28 cellular contexts compared by ENCODE assay signal in genomic region chr21:35981514-35982070, GRCh38.
DNase-seq lines count a peak whose midpoint lies in the region; ATAC-seq, FAIRE-seq and TF ChIP-seq lines count a peak whose summit lies in the region.
"Had no signal": no experiment of that assay in that cellular context is flagged by ENCODE, and none has a peak within 500 bp of the region (broad histone marks: within the 10 kb centered on the region; RNA-seq: fewer than 3 reads in every experiment).

No MANE protein-coding gene starts in this region.

- no peaks in the 10 kb centered on the region for H3K27me3 ChIP-seq in mammary epithelial cell (ENCODE audit: insufficient read depth, low read length)
- no peaks in the 10 kb centered on the region for H3K27me3 ChIP-seq in pancreas
- H3K27me3 ChIP-seq in dorsolateral prefrontal cortex: peaks cover 0 to 17% (median 0%) of the 10 kb centered on the region in 45 donors
- H3K27me3 ChIP-seq: BE2C, SJSA1 had no signal

- H3K4me3 ChIP-seq in mammary epithelial cell (replicated peaks in 1 of 3; ENCODE audit: insufficient read depth in 1 of 3, low read depth in 2 of 3, low read length in 3 of 3) (no peak overlapping the region), pancreas (no peak overlapping the region), dorsolateral prefrontal cortex (no peak overlapping the region)
- H3K4me3 ChIP-seq: GM12878, PC-9, SJSA1 had no signal

- TF ChIP-seq CTCF in mammary epithelial cell (conservative IDR thresholded peaks at IDR 0.05 in 1 of 2, IDR thresholded peaks at IDR 0.05 in 1 of 2; ENCODE audit: extremely low read depth in 1 of 2, insufficient read depth in 1 of 2, low read depth in 1 of 2, low read length in 2 of 2): no peak
- no peak for TF ChIP-seq CTCF in MCF 10A (IDR thresholded peaks at IDR 0.05; ENCODE audit: unreplicated experiment)
- TF ChIP-seq CTCF in pancreas (IDR thresholded peaks at IDR 0.05): no peak
- no peak for TF ChIP-seq CTCF in WTC11 (IDR thresholded peaks at IDR 0.05)
- TF ChIP-seq CTCF in dorsolateral prefrontal cortex (IDR thresholded peaks at IDR 0.05 in 54 of 56, conservative IDR thresholded peaks at IDR 0.05 in 2 of 56; ENCODE audit: low read depth in 1 of 56, partially characterized antibody in 56 of 56): no peak

- dilution Hi-C loops in mammary epithelial cell (cut with HindIII; ENCODE audit: low sequenced_read_pairs): no loop called here

- intact Hi-C loops in mammary epithelial cell (cut with micrococcal nuclease) (no loop called here), MCF 10A (cut with micrococcal nuclease) (no loop called here), pancreas (cut with DNase I) (no loop called here), dorsolateral prefrontal cortex (cut with DNase I) (no loop called here)

- H3K36me3 Mint-ChIP-seq in MCF 10A (ENCODE audit: insufficient read depth, unreplicated experiment) (no peaks in the 10 kb centered on the region), WTC11 (peaks cover 13% of the 10 kb centered on the region)
- H3K36me3 Mint-ChIP-seq: CD14-positive monocyte had no signal

- H2AFZ ChIP-seq in mammary epithelial cell (ENCODE audit: low read depth, low read length): peak overlapping the region; percentile 69
- H2AFZ ChIP-seq: PC-9 had no signal

- H3K9me3 ChIP-seq in mammary epithelial cell (replicated peaks; ENCODE audit: insufficient read depth, low read length): no peaks in the 10 kb centered on the region
- H3K9me3 ChIP-seq in pancreas: no peaks in the 10 kb centered on the region
- H3K9me3 ChIP-seq: BE2C had no signal

- H3K36me3 ChIP-seq in mammary epithelial cell (ENCODE audit: insufficient read depth, low read length) (no peaks in the 10 kb centered on the region), pancreas (no peaks in the 10 kb centered on the region)
- H3K36me3 ChIP-seq: BE2C, SJSA1 had no signal

- no TSS peak for BruUV-seq in mammary epithelial cell (replicated peaks; lab: Mats Ljungman, UMichigan)
- BruUV-seq in MCF 10A (replicated peaks; lab: Mats Ljungman, UMichigan): no TSS peak

- no peak overlapping the region for H3K4me3 Mint-ChIP-seq in MCF 10A (ENCODE audit: unreplicated experiment)
- no peak overlapping the region for H3K4me3 Mint-ChIP-seq in WTC11
- H3K4me3 Mint-ChIP-seq: CD14-positive monocyte; CD8-positive, alpha-beta memory T cell had no signal

- in situ Hi-C loops in mammary epithelial cell (cut with MboI; ENCODE audit: low sequenced_read_pairs in 2 of 2): no loop called here

- peak overlapping the region; percentile 44 for H3K4me2 ChIP-seq in mammary epithelial cell (ENCODE audit: insufficient read depth, low read depth, low read length)
- H3K4me2 ChIP-seq: KMS-11, PC-9 had no signal

- no peaks in the 10 kb centered on the region for H3K4me1 ChIP-seq in mammary epithelial cell (ENCODE audit: insufficient read depth, low read length)
- no peaks in the 10 kb centered on the region for H3K4me1 ChIP-seq in pancreas
- H3K4me1 ChIP-seq: BE2C, SJSA1 had no signal

- H3K9me3 Mint-ChIP-seq in MCF 10A (ENCODE audit: unreplicated experiment) (no peaks in the 10 kb centered on the region), WTC11 (peaks cover 38% of the 10 kb centered on the region)

- CTCF ChIA-PET in mammary epithelial cell (lab: Charles Lee; ENCODE audit: low non-redundant PET): no interaction called here
- CTCF ChIA-PET in MCF 10A (lab: Yijun Ruan, JAX): no interaction called here
- CTCF ChIA-PET in WTC11 (lab: Charles Lee): no interaction called here

- no peaks in the 10 kb centered on the region for H3K79me2 ChIP-seq in mammary epithelial cell (ENCODE audit: insufficient read depth, low read length)

- H3K9ac ChIP-seq in mammary epithelial cell (ENCODE audit: insufficient read depth, low read length): no peak overlapping the region
- H3K9ac ChIP-seq: KMS-11 had no signal

- no peak for FAIRE-seq in pancreas (lab: Jason Lieb, UNC)
- FAIRE-seq: GM12878 had no signal

- DNase-seq in mammary epithelial cell (peak; percentile 57), MCF 10A (ENCODE audit: unreplicated experiment) (no peak), epithelial cell of prostate (ENCODE audit: low read depth, low spot score) (peak; percentile 16), pancreas (no peak), WTC11 (ENCODE audit: low spot score) (no peak), dorsolateral prefrontal cortex (no peak), NCI-H187 treated with DMSO at 0.1 percent for 48 hours (lab: John Stamatoyannopoulos, UW) (no peak)
- no peak for DNase-seq in activated CD4-positive, alpha-beta T cell treated with anti-CD3 and anti-CD28 coated beads for 4 hours
- DNase-seq: BE2C; CD8-positive, alpha-beta memory T cell; DMS 273 treated with DMSO at 0.1 percent for 48 hours; DMS79; EL; GDM1; IMR-90; NCI-H1092 treated with DMSO at 0.1 percent for 48 hours; NCI-H1436; NCI-H1930; NCI-H446 treated with DMSO at 0.1 percent for 48 hours; NCI-H82; NK-92 treated with Interleukin-12 subunit alpha and Interleukin-12 subunit beta, amount 100 ng/mL, for 24 hours; PC-9 had no signal

- no peak overlapping the region for H3K27ac Mint-ChIP-seq in MCF 10A (ENCODE audit: low read depth, unreplicated experiment)
- H3K27ac Mint-ChIP-seq in WTC11: no peak overlapping the region
- H3K27ac Mint-ChIP-seq: CD8-positive, alpha-beta memory T cell had no signal

- H4K20me1 ChIP-seq in mammary epithelial cell (ENCODE audit: insufficient read depth, low read length): no peaks in the 10 kb centered on the region

- peaks cover 41% of the 10 kb centered on the region for H3K27me3 Mint-ChIP-seq in MCF 10A (ENCODE audit: insufficient read depth, unreplicated experiment)
- peaks cover 4% of the 10 kb centered on the region; the same call in 1 of the 2 replicates for H3K27me3 Mint-ChIP-seq in WTC11 (ENCODE audit: low read depth)

- WGBS in mammary epithelial cell (ENCODE audit: low coverage, missing lambda C conversion rate): 9% methylated on average over 11 of the region's 11 CpGs
- 18 to 25% methylated on average over 11 of the region's 11 CpGs for WGBS in pancreas, 2 donors

- ATAC-seq in pancreas (peak in 3 of 4 donors; percentile 12 to 70 (median 61)), WTC11 (no peak)
- ATAC-seq: GM12878, Right ventricle myocardium inferior had no signal

- POLR2A ChIA-PET in MCF 10A (lab: Yijun Ruan, JAX): no interaction called here
- POLR2A ChIA-PET in WTC11 (lab: Charles Lee): no interaction called here

- H3K27ac ChIP-seq in mammary epithelial cell (ENCODE audit: insufficient read depth, low read depth, low read length) (no peak overlapping the region), epithelial cell of prostate (no peak overlapping the region), pancreas (no peak overlapping the region), dorsolateral prefrontal cortex (no peak overlapping the region)
- H3K27ac ChIP-seq: 22Rv1, KMS-11, PC-9, SJSA1 had no signal

- H3K4me1 Mint-ChIP-seq in MCF 10A (ENCODE audit: insufficient read depth, unreplicated experiment) (no peaks in the 10 kb centered on the region), WTC11 (peaks cover 8% of the 10 kb centered on the region; the same call in 1 of the 2 replicates)
- H3K4me1 Mint-ChIP-seq: CD14-positive monocyte; CD8-positive, alpha-beta memory T cell had no signal

TF ChIP-seq in WTC11, 78 proteins besides CTCF, POLR2A, EP300 and RAD21:
- TF ChIP-seq SOX15 (CRISPR knock-in tag; IDR thresholded peaks at IDR 0.05): no peak
- no peak for TF ChIP-seq ZBTB43 (CRISPR knock-in tag; IDR thresholded peaks at IDR 0.05)
- TF ChIP-seq ATF1 (CRISPR knock-in tag; IDR thresholded peaks at IDR 0.05): no peak

Comparison
In these comparisons a context has a peak if more than half of its experiments do, and no peak if none do; other contexts are left out.
1. DNase-seq: peak in mammary epithelial cell (single experiment) and epithelial cell of prostate (single experiment); none in MCF 10A (single experiment), pancreas (0 of 6), WTC11 (single experiment), dorsolateral prefrontal cortex (0 of 10), NCI-H187 treated with DMSO at 0.1 percent for 48 hours (single experiment) and activated CD4-positive, alpha-beta T cell treated with anti-CD3 and anti-CD28 coated beads for 4 hours (0 of 2).